In genomic region chr4:5928241-5928640, GRCh38 we compare ENCODE assay signal across 1 cellular context.
A peak's percentile ranks its signal among the peaks of the same experiment; 100 is the strongest.
TF ChIP-seq lines count a peak whose summit lies in the region.

No MANE protein-coding gene starts in this region.

TF ChIP-seq in GM12878, 131 proteins besides CTCF, POLR2A, EP300 and RAD21:
- TF ChIP-seq, protein P1, sequence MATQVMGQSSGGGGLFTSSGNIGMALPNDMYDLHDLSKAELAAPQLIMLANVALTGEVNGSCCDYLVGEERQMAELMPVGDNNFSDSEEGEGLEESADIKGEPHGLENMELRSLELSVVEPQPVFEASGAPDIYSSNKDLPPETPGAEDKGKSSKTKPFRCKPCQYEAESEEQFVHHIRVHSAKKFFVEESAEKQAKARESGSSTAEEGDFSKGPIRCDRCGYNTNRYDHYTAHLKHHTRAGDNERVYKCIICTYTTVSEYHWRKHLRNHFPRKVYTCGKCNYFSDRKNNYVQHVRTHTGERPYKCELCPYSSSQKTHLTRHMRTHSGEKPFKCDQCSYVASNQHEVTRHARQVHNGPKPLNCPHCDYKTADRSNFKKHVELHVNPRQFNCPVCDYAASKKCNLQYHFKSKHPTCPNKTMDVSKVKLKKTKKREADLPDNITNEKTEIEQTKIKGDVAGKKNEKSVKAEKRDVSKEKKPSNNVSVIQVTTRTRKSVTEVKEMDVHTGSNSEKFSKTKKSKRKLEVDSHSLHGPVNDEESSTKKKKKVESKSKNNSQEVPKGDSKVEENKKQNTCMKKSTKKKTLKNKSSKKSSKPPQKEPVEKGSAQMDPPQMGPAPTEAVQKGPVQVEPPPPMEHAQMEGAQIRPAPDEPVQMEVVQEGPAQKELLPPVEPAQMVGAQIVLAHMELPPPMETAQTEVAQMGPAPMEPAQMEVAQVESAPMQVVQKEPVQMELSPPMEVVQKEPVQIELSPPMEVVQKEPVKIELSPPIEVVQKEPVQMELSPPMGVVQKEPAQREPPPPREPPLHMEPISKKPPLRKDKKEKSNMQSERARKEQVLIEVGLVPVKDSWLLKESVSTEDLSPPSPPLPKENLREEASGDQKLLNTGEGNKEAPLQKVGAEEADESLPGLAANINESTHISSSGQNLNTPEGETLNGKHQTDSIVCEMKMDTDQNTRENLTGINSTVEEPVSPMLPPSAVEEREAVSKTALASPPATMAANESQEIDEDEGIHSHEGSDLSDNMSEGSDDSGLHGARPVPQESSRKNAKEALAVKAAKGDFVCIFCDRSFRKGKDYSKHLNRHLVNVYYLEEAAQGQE (IDR thresholded peaks at IDR 0.05; ENCODE audit: low read depth, low read length): peak; percentile 46; the same call in 1 of the 2 replicates
- TF ChIP-seq IRF4 (IDR thresholded peaks at IDR 0.05; ENCODE audit: low read depth, low read length) (no peak), KDM1A (IDR thresholded peaks at IDR 0.05; ENCODE audit: borderline replicate concordance) (no peak)
